Comparison of ENCODE assay signal across 19 cellular contexts in genomic region chr7:1411414-1411813, GRCh38. TPM values are rescaled to one million over a fixed set of nuclear protein-coding genes. Genes with fewer than 3 reads are reported as not detected.
A peak's percentile ranks its signal among the peaks of the same experiment; 100 is the strongest.
DNase-seq lines count a peak whose midpoint lies in the region; ATAC-seq and TF ChIP-seq lines count a peak whose summit lies in the region.
"Had no signal": no experiment of that assay in that cellular context is flagged by ENCODE, and none has a peak within 500 bp of the region (broad histone marks: within the 10 kb centered on the region; RNA-seq: fewer than 3 reads in every experiment).

No MANE protein-coding gene starts in this region.

- WGBS in aorta, 2 donors, result 93 to 94% methylated on average over 28 of the region's 28 CpGs

- peaks cover 2% of the 10 kb centered on the region for H3K4me1 Mint-ChIP-seq in chondrocyte (ENCODE audit: low read depth)

- no peaks in the 10 kb centered on the region for H3K9me3 Mint-ChIP-seq in chondrocyte (ENCODE audit: low read depth)
- H3K9me3 Mint-ChIP-seq: CD8-positive, alpha-beta T cell; HFFc6 had no signal

- no peaks in the 10 kb centered on the region for H4K20me1 ChIP-seq in BLaER1

- POLR2A ChIA-PET in HEK293 (lab: Yijun Ruan, JAX), result no interaction called here

- H3K36me3 ChIP-seq in BLaER1 (no peaks in the 10 kb centered on the region), HEK293 (ENCODE audit: control insufficient read depth in 2 of 2, insufficient read depth in 1 of 2, low read length in 2 of 2) (no peaks in the 10 kb centered on the region), aorta (ENCODE audit: control insufficient read depth in 1 of 2, insufficient read depth in 2 of 2, low read length in 1 of 2) (no peaks in the 10 kb centered on the region)

- ATAC-seq in aorta (ENCODE audit: low FRiP score), result no peak
- ATAC-seq: CD8-positive, alpha-beta T cell; GM12878 had no signal

- H3K4me3 ChIP-seq in BLaER1, result no peak overlapping the region
- H3K4me3 ChIP-seq in HEK293 (ENCODE audit: low read depth, low read length), result no peak overlapping the region
- no peak overlapping the region for H3K4me3 ChIP-seq in aorta (ENCODE audit: low read length in 2 of 2)
- H3K4me3 ChIP-seq: GM12878 had no signal

- H3K4me3 Mint-ChIP-seq in chondrocyte (ENCODE audit: unreplicated experiment), result no peak overlapping the region
- H3K4me3 Mint-ChIP-seq: CD8-positive, alpha-beta T cell; HFFc6 had no signal

- intact Hi-C loops in aorta (cut with DNase I), result loop anchor here in 1 of 2 donors (5.0 kb wide), 1 partner anchor 219 kb away; no protein-coding TSS in a partner anchor

- no peak overlapping the region for H3K27ac Mint-ChIP-seq in chondrocyte (ENCODE audit: unreplicated experiment)
- H3K27ac Mint-ChIP-seq: CD8-positive, alpha-beta T cell; HFFc6 had no signal

- no peaks in the 10 kb centered on the region for H3K9me3 ChIP-seq in BLaER1
- no peaks in the 10 kb centered on the region for H3K9me3 ChIP-seq in HEK293 (ENCODE audit: control insufficient read depth, insufficient read depth, low read depth, low read length)
- no peaks in the 10 kb centered on the region for H3K9me3 ChIP-seq in aorta (ENCODE audit: control insufficient read depth, low read length)

- TF ChIP-seq CTCF in HEK293 (tag by site-specific recombination; IDR thresholded peaks at IDR 0.05) (no peak), chondrocyte (IDR thresholded peaks at IDR 0.05) (no peak)

- no peak overlapping the region for H3K9ac ChIP-seq in BLaER1

- no peaks in the 10 kb centered on the region for H3K36me3 Mint-ChIP-seq in chondrocyte (ENCODE audit: low read depth)
- H3K36me3 Mint-ChIP-seq: CD8-positive, alpha-beta T cell had no signal

- H3K27me3 ChIP-seq in BLaER1 (peaks cover 26% of the 10 kb centered on the region), aorta (ENCODE audit: control insufficient read depth in 1 of 2, insufficient read depth in 2 of 2, low read length in 1 of 2) (peaks cover 0 to 3% of the 10 kb centered on the region in 2 donors)

- peak overlapping the region; percentile 71 for H3K4me2 ChIP-seq in BLaER1

- peak; percentile 80 for DNase-seq in chondrocyte (ENCODE audit: low spot score)
- DNase-seq in retina, result peak; percentile 7
- DNase-seq in aorta, result no peak
- no peak for DNase-seq in DMS153 treated with DMSO at 0.1 percent for 48 hours (lab: John Stamatoyannopoulos, UW; ENCODE audit: unreplicated experiment)
- DNase-seq in mesenteric fat pad (ENCODE audit: low spot score), result no peak
- DNase-seq: ACHN; Calu3; CD8-positive, alpha-beta T cell; DMS53; DND-41; EL; HCEC 1CT; HFFc6; IMR-90; KBM-7 had no signal

- no peak overlapping the region for H3K27ac ChIP-seq in BLaER1
- no peak overlapping the region for H3K27ac ChIP-seq in HEK293 (ENCODE audit: extremely low read depth, low read depth, low read length)
- no peak overlapping the region for H3K27ac ChIP-seq in aorta (ENCODE audit: low read depth in 1 of 2, low read length in 2 of 2)
- H3K27ac ChIP-seq: HL-60 had no signal

- H3K4me1 ChIP-seq in BLaER1 (peaks cover 60% of the 10 kb centered on the region), HEK293 (ENCODE audit: control insufficient read depth, insufficient read depth, low read length) (no peaks in the 10 kb centered on the region), aorta (ENCODE audit: control insufficient read depth in 1 of 2, insufficient read depth in 2 of 2, low read length in 2 of 2) (no peaks in the 10 kb centered on the region)

- CTCF ChIA-PET in HEK293 (lab: Yijun Ruan, JAX), result interaction anchor here (1.0 to 2.6 kb wide), 2 partner anchors 186 to 218 kb away, joined by 4 to 12 read pairs; no protein-coding TSS in a partner anchor

- H3K27me3 Mint-ChIP-seq in chondrocyte (ENCODE audit: low read depth), result peaks cover 17% of the 10 kb centered on the region

TF ChIP-seq in HEK293, 187 proteins besides CTCF, POLR2A, EP300 and RAD21:
- peak; percentile 38 for TF ChIP-seq ZFHX2 (tag by site-specific recombination; conservative IDR thresholded peaks at IDR 0.05)
- no peak for TF ChIP-seq BCL6B (tag by site-specific recombination; IDR thresholded peaks at IDR 0.05)

RNA-seq across cellular contexts. Expression of gene MICALL2, which starts 47.9 kb away (rescaled TPM):
- total RNA-seq in chondrocyte (44.5 to 56.9 TPM (median 45.2 TPM) in 3 replicates), aorta (10 to 100 TPM; 41.7 to 70.3 TPM), mesenteric fat pad (28.2 TPM)
- 100 to 1,000 TPM in 1 of 2 donors, 10 to 100 TPM in 1; 57.7 to 346 TPM for polyA plus RNA-seq in aorta

Comparison
In these comparisons a context has a peak if more than half of its experiments do, and no peak if none do; other contexts are left out.
1. DNase-seq: peak in chondrocyte (single experiment) and retina (single experiment); none in aorta (0 of 2), DMS153 treated with DMSO at 0.1 percent for 48 hours (single experiment) and mesenteric fat pad (single experiment).